ENCODE assay signal across 8 cellular contexts in the genomic region with DNA sequence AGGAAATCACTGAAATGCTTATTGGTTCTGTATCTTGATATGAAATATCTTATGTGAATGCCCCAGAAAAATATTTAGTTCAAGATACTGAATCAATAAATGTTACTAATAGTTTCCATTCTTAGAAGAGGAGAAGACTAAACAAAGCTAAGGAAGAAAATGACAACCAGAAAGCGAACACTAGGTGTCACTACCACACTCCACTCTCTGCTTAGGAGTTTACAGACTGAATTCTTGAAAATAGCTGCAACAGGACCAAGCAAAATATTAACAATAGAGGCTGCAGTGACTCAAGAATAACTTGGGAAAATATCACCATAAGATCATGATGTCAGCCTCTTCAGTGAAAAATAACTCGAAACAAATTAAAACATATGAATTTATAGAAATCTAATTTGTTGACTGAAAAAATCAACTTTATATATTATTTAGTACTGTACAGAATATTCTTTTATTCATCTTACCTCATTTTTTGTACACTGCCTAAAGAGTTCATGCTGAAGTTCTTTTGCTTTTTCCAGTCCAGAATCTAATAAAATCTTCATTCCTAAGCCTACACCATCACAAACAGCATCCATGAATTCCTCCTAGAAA.
DNase-seq lines count a peak whose midpoint lies in the region; ATAC-seq lines count a peak whose summit lies in the region.

No MANE protein-coding gene starts in this region.

- no peak for ATAC-seq in HG03135 (IDR thresholded peaks at IDR 0.05; ENCODE audit: unreplicated experiment)

- DNase-seq in NCI-H146 (lab: John Stamatoyannopoulos, UW) (peak; percentile 3), NCI-H146 treated with DMSO at 0.1 percent for 48 hours (lab: John Stamatoyannopoulos, UW; ENCODE audit: unreplicated experiment) (no peak), HCEC 1CT (peak; percentile 55), OCI-M1 (lab: John Stamatoyannopoulos, UW) (peak; percentile 73), dermis blood vessel endothelial cell (peak; percentile 83), myocyte (ENCODE audit: low read depth) (peak; percentile 67)
- DNase-seq in stimulated activated CD4-positive, alpha-beta T cell treated with anti-CD3 and anti-CD28 coated beads, Interleukin-1b, Interleukin-23, amount 100 ng/mL, for 48 hours: no peak

Comparison
In these comparisons a context has a peak if more than half of its experiments do, and no peak if none do; other contexts are left out.
1. DNase-seq: peak in NCI-H146 (single experiment), HCEC 1CT (single experiment), OCI-M1 (single experiment), dermis blood vessel endothelial cell (single experiment) and myocyte (single experiment); none in NCI-H146 treated with DMSO at 0.1 percent for 48 hours (single experiment) and stimulated activated CD4-positive, alpha-beta T cell treated with anti-CD3 and anti-CD28 coated beads, Interleukin-1b, Interleukin-23, amount 100 ng/mL, for 48 hours (single experiment).